ENCODE assay signal across 17 cellular contexts in the genomic region with DNA sequence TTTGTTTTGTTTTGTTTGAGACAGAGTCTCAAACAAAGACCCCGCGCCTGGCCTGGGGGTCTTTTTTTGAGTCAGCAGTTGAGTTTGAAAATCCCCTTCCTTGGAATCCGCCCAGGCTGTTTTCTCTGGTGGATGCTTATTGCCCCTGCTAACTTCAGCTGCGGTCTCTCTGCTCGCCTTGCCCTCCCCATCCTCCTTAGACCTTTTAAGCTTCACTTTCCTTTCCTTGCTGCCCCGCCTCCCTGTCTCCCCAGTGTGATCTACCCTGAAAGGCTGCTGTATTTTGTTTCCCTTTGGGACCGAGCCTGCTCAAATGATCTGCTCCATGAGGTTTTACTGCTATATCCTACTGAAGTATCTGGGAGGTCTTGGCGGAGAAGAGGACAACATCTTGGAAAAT. TPM values are rescaled to one million over a fixed set of nuclear protein-coding genes. Genes with fewer than 3 reads are reported as not detected.
DNase-seq lines count a peak whose midpoint lies in the region; ATAC-seq and TF ChIP-seq lines count a peak whose summit lies in the region.
"Had no signal": no experiment of that assay in that cellular context is flagged by ENCODE, and none has a peak within 500 bp of the region (broad histone marks: within the 10 kb centered on the region; RNA-seq: fewer than 3 reads in every experiment).

No MANE protein-coding gene starts in this region.

- H3K4me3 Mint-ChIP-seq in activated CD8-positive, alpha-beta T cell treated with anti-CD3 and anti-CD28 coated beads, Interleukin-2, amount 10 ng/mL, durations not matched to agents 7 days and 5 days: peak overlapping the region; percentile 92
- peak overlapping the region; percentile 56 to 92 for H3K4me3 Mint-ChIP-seq in effector memory CD8-positive, alpha-beta T cell
- no peak overlapping the region for H3K4me3 Mint-ChIP-seq in WTC11

- peak; percentile 8 for DNase-seq in activated T-cell treated with anti-CD3 and anti-CD28 coated beads for 4 hours
- DNase-seq in activated T-cell treated with anti-CD3 and anti-CD28 coated beads, Interleukin-2, amount 50 U/mL, for 1 hour: no peak
- peak; percentile 70 for DNase-seq in activated CD8-positive, alpha-beta T cell treated with anti-CD3 and anti-CD28 coated beads, Interleukin-2, amount 10 ng/mL, durations not matched to agents 7 days and 5 days
- peak in 1 of 3 experiments; percentile 19 for DNase-seq in effector memory CD8-positive, alpha-beta T cell
- peak; percentile 37 for DNase-seq in upper lobe of right lung
- no peak for DNase-seq in WTC11 (ENCODE audit: low spot score)
- DNase-seq in NCI-H1436 treated with DMSO at 0.1 percent for 48 hours (lab: John Stamatoyannopoulos, UW): no peak
- DNase-seq: ACHN, amniotic stem cell, DMS79, foreskin keratinocyte, islet precursor cell, NCI-H1417, NCI-H774 had no signal

- peaks cover 4% of the 10 kb centered on the region for H3K4me1 ChIP-seq in upper lobe of right lung
- H3K4me1 ChIP-seq: foreskin keratinocyte had no signal

- peaks cover 55% of the 10 kb centered on the region for H3K36me3 Mint-ChIP-seq in activated CD8-positive, alpha-beta T cell treated with anti-CD3 and anti-CD28 coated beads, Interleukin-2, amount 10 ng/mL, durations not matched to agents 7 days and 5 days (ENCODE audit: low read depth)
- H3K36me3 Mint-ChIP-seq in effector memory CD8-positive, alpha-beta T cell (ENCODE audit: insufficient read depth): peaks cover 12% of the 10 kb centered on the region
- H3K36me3 Mint-ChIP-seq in WTC11: no peaks in the 10 kb centered on the region

- intact Hi-C loops in upper lobe of right lung (cut with DNase I): no loop called here

- ATAC-seq in activated CD8-positive, alpha-beta T cell treated with anti-CD3 and anti-CD28 coated beads, Interleukin-2, amount 10 ng/mL, durations not matched to agents 7 days and 5 days: peak; percentile 64
- ATAC-seq in effector memory CD8-positive, alpha-beta T cell (replicated peaks): no peak
- ATAC-seq in upper lobe of right lung (no peak), WTC11 (no peak), GM21825 (IDR thresholded peaks at IDR 0.05; ENCODE audit: unreplicated experiment) (no peak)
- ATAC-seq: foreskin keratinocyte had no signal

- H3K27ac Mint-ChIP-seq in activated CD8-positive, alpha-beta T cell treated with anti-CD3 and anti-CD28 coated beads, Interleukin-2, amount 10 ng/mL, durations not matched to agents 7 days and 5 days: peak overlapping the region; percentile 74
- H3K27ac Mint-ChIP-seq in effector memory CD8-positive, alpha-beta T cell: peak overlapping the region; percentile 85 to 97
- H3K27ac Mint-ChIP-seq in WTC11: no peak overlapping the region

- CTCF ChIA-PET in activated CD8-positive, alpha-beta T cell treated with anti-CD3 and anti-CD28 coated beads, Interleukin-2, amount 10 ng/mL, durations not matched to agents 7 days and 5 days (lab: Charles Lee): interaction anchor here (0.7 to 1.2 kb wide), 2 partner anchors 76 to 322 kb away, joined by 4 read pairs; no protein-coding TSS in a partner anchor
- CTCF ChIA-PET in WTC11 (lab: Charles Lee): interaction anchor here (0.6 kb wide), 2 partner anchors 61 to 969 kb away, joined by 3 read pairs; no protein-coding TSS in a partner anchor

- H3K4me3 ChIP-seq in upper lobe of right lung: no peak overlapping the region
- H3K4me3 ChIP-seq: right atrium auricular region had no signal

- no peaks in the 10 kb centered on the region for H3K27me3 Mint-ChIP-seq in activated CD8-positive, alpha-beta T cell treated with anti-CD3 and anti-CD28 coated beads, Interleukin-2, amount 10 ng/mL, durations not matched to agents 7 days and 5 days (ENCODE audit: low read depth)
- no peaks in the 10 kb centered on the region for H3K27me3 Mint-ChIP-seq in effector memory CD8-positive, alpha-beta T cell
- peaks cover 12% of the 10 kb centered on the region for H3K27me3 Mint-ChIP-seq in WTC11 (ENCODE audit: low read depth)

- no peaks in the 10 kb centered on the region for H3K9me3 Mint-ChIP-seq in activated CD8-positive, alpha-beta T cell treated with anti-CD3 and anti-CD28 coated beads, Interleukin-2, amount 10 ng/mL, durations not matched to agents 7 days and 5 days (ENCODE audit: insufficient read depth)
- H3K9me3 Mint-ChIP-seq in effector memory CD8-positive, alpha-beta T cell: no peaks in the 10 kb centered on the region
- no peaks in the 10 kb centered on the region for H3K9me3 Mint-ChIP-seq in WTC11

- POLR2A ChIA-PET in activated CD8-positive, alpha-beta T cell treated with anti-CD3 and anti-CD28 coated beads, Interleukin-2, amount 10 ng/mL, durations not matched to agents 7 days and 5 days (lab: Charles Lee): interaction anchor here (0.6 to 2.9 kb wide), 2 partner anchors 66 to 74 kb away, joined by 3 to 13 read pairs; a partner anchor contains a TSS
- POLR2A ChIA-PET in WTC11 (lab: Charles Lee): interaction anchor here (0.7 kb wide), 2 partner anchors 778 to 1632 kb away, joined by 5 to 6 read pairs; no protein-coding TSS in a partner anchor

- H3K27ac ChIP-seq in upper lobe of right lung: no peak overlapping the region
- H3K27ac ChIP-seq: foreskin keratinocyte, right atrium auricular region, VCaP had no signal

- H3K36me3 ChIP-seq in upper lobe of right lung: no peaks in the 10 kb centered on the region
- H3K36me3 ChIP-seq: right atrium auricular region had no signal

- no peak for TF ChIP-seq CTCF in upper lobe of right lung (IDR thresholded peaks at IDR 0.05)
- TF ChIP-seq CTCF in WTC11 (IDR thresholded peaks at IDR 0.05): no peak

- peaks cover 69% of the 10 kb centered on the region for H3K4me1 Mint-ChIP-seq in activated CD8-positive, alpha-beta T cell treated with anti-CD3 and anti-CD28 coated beads, Interleukin-2, amount 10 ng/mL, durations not matched to agents 7 days and 5 days (ENCODE audit: low read depth)
- peaks cover 17 to 31% of the 10 kb centered on the region in 2 donors for H3K4me1 Mint-ChIP-seq in effector memory CD8-positive, alpha-beta T cell (ENCODE audit: low read depth in 2 of 2)
- peaks cover 29% of the 10 kb centered on the region for H3K4me1 Mint-ChIP-seq in WTC11

- H3K27me3 ChIP-seq in upper lobe of right lung: no peaks in the 10 kb centered on the region
- H3K27me3 ChIP-seq: foreskin keratinocyte, right atrium auricular region had no signal

- H3K9me3 ChIP-seq in upper lobe of right lung: no peaks in the 10 kb centered on the region
- H3K9me3 ChIP-seq: right atrium auricular region had no signal

TF ChIP-seq in WTC11, 78 proteins besides CTCF, POLR2A, EP300 and RAD21 (continues in another document):
- TF ChIP-seq, protein P1, sequence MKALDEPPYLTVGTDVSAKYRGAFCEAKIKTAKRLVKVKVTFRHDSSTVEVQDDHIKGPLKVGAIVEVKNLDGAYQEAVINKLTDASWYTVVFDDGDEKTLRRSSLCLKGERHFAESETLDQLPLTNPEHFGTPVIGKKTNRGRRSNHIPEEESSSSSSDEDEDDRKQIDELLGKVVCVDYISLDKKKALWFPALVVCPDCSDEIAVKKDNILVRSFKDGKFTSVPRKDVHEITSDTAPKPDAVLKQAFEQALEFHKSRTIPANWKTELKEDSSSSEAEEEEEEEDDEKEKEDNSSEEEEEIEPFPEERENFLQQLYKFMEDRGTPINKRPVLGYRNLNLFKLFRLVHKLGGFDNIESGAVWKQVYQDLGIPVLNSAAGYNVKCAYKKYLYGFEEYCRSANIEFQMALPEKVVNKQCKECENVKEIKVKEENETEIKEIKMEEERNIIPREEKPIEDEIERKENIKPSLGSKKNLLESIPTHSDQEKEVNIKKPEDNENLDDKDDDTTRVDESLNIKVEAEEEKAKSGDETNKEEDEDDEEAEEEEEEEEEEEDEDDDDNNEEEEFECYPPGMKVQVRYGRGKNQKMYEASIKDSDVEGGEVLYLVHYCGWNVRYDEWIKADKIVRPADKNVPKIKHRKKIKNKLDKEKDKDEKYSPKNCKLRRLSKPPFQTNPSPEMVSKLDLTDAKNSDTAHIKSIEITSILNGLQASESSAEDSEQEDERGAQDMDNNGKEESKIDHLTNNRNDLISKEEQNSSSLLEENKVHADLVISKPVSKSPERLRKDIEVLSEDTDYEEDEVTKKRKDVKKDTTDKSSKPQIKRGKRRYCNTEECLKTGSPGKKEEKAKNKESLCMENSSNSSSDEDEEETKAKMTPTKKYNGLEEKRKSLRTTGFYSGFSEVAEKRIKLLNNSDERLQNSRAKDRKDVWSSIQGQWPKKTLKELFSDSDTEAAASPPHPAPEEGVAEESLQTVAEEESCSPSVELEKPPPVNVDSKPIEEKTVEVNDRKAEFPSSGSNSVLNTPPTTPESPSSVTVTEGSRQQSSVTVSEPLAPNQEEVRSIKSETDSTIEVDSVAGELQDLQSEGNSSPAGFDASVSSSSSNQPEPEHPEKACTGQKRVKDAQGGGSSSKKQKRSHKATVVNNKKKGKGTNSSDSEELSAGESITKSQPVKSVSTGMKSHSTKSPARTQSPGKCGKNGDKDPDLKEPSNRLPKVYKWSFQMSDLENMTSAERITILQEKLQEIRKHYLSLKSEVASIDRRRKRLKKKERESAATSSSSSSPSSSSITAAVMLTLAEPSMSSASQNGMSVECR (CRISPR knock-in tag; IDR thresholded peaks at IDR 0.05; ENCODE audit: borderline replicate concordance): no peak

RNA-seq across cellular contexts. Expression of a gene that starts 2.5 kb away (rescaled TPM):
- total RNA-seq in activated CD8-positive, alpha-beta T cell treated with anti-CD3 and anti-CD28 coated beads, Interleukin-2, amount 10 ng/mL, durations not matched to agents 7 days and 5 days: 10 to 100 TPM; 50.0 to 52.5 TPM
- total RNA-seq in upper lobe of right lung (11.1 TPM), WTC11 (2021) (3.9 to 4.4 TPM (median 4.3 TPM) in 3 replicates)

RNA-seq across cellular contexts. Expression of a gene that starts 41.9 kb away (rescaled TPM):
- 1 to 10 TPM; 1.2 to 1.5 TPM for total RNA-seq in activated CD8-positive, alpha-beta T cell treated with anti-CD3 and anti-CD28 coated beads, Interleukin-2, amount 10 ng/mL, durations not matched to agents 7 days and 5 days
- 1.7 TPM for total RNA-seq in upper lobe of right lung
- 0.50 to 1.3 TPM (median 0.72 TPM) in 3 replicates for total RNA-seq in WTC11 (2021)

Comparison
In these comparisons a context has a peak if more than half of its experiments do, and no peak if none do; other contexts are left out.
1. DNase-seq: peak in activated T-cell treated with anti-CD3 and anti-CD28 coated beads for 4 hours (single experiment), activated CD8-positive, alpha-beta T cell treated with anti-CD3 and anti-CD28 coated beads, Interleukin-2, amount 10 ng/mL, durations not matched to agents 7 days and 5 days (single experiment) and upper lobe of right lung (single experiment); none in activated T-cell treated with anti-CD3 and anti-CD28 coated beads, Interleukin-2, amount 50 U/mL, for 1 hour (single experiment), WTC11 (single experiment) and NCI-H1436 treated with DMSO at 0.1 percent for 48 hours (single experiment).